ENCODE assay signal across 10 cellular contexts in genomic region chr4:36081185-36081584, GRCh38.
DNase-seq lines count a peak whose midpoint lies in the region; ATAC-seq and TF ChIP-seq lines count a peak whose summit lies in the region.
"Had no signal": no experiment of that assay in that cellular context is flagged by ENCODE, and none has a peak within 500 bp of the region (broad histone marks: within the 10 kb centered on the region; RNA-seq: fewer than 3 reads in every experiment).

No MANE protein-coding gene starts in this region.

- no peak for TF ChIP-seq CTCF in sigmoid colon (IDR thresholded peaks at IDR 0.05)

- WGBS in sigmoid colon, 2 donors, result 82 to 91% methylated on average over 3 of the region's 3 CpGs

- no peak overlapping the region for H3K4me3 ChIP-seq in sigmoid colon

- H3K9me3 ChIP-seq in sigmoid colon, result no peaks in the 10 kb centered on the region

- no peaks in the 10 kb centered on the region for H3K36me3 ChIP-seq in sigmoid colon

- intact Hi-C loops in sigmoid colon (cut with DNase I), result no loop called here

- H3K27me3 ChIP-seq in sigmoid colon, result no peaks in the 10 kb centered on the region

- no peak for TF ChIP-seq POLR2A in sigmoid colon (IDR thresholded peaks at IDR 0.05)

- H3K27ac ChIP-seq in sigmoid colon, result no peak overlapping the region

- H3K4me1 ChIP-seq in sigmoid colon, result no peaks in the 10 kb centered on the region

- no peak for TF ChIP-seq EP300 in sigmoid colon (IDR thresholded peaks at IDR 0.05)

- DNase-seq in MV-4-11 (lab: John Stamatoyannopoulos, UW), result peak; percentile 56
- DNase-seq in UCSD-AML1 (lab: John Stamatoyannopoulos, UW; ENCODE audit: unreplicated experiment), result no peak
- no peak for DNase-seq in sigmoid colon
- DNase-seq in COLO829 (ENCODE audit: low spot score), result no peak
- DNase-seq in NCI-H2029 (lab: John Stamatoyannopoulos, UW), result no peak
- DNase-seq: immature natural killer cell, NCI-H2227 treated with DMSO at 0.1 percent for 48 hours had no signal

- peak; percentile 98 for ATAC-seq in GM18519 (IDR thresholded peaks at IDR 0.05; ENCODE audit: low FRiP score, unreplicated experiment)
- peak; percentile 94 for ATAC-seq in GM19438 (IDR thresholded peaks at IDR 0.05; ENCODE audit: low read depth, unreplicated experiment)
- ATAC-seq in HG02970 (IDR thresholded peaks at IDR 0.05; ENCODE audit: low FRiP score, unreplicated experiment), result peak; percentile 79
